14 cellular contexts compared by ENCODE assay signal in genomic region chr6:170011233-170012142, GRCh38.
DNase-seq lines count a peak whose midpoint lies in the region; ATAC-seq, FAIRE-seq and TF ChIP-seq lines count a peak whose summit lies in the region.
"Had no signal": no experiment of that assay in that cellular context is flagged by ENCODE, and none has a peak within 500 bp of the region (broad histone marks: within the 10 kb centered on the region; RNA-seq: fewer than 3 reads in every experiment).

No MANE protein-coding gene starts in this region.

- FAIRE-seq in small intestine (lab: Jason Lieb, UNC) = no peak

- WGBS in right cardiac atrium = 35% methylated on average over 21 of the region's 21 CpGs
- WGBS in psoas muscle, 3 donors = 40 to 52% (median 42%) methylated on average over 20 to 21 of the region's 21 CpGs
- WGBS in small intestine, 3 donors = 71 to 90% (median 86%) methylated on average over 20 to 21 of the region's 21 CpGs

- H3K27me3 ChIP-seq in MG63 = peaks cover 13% of the 10 kb centered on the region
- H3K27me3 ChIP-seq in right cardiac atrium (ENCODE audit: control insufficient read depth, insufficient read depth) = no peaks in the 10 kb centered on the region
- H3K27me3 ChIP-seq in psoas muscle (ENCODE audit: insufficient read depth in 3 of 3, low read length in 2 of 3) = no peaks in the 10 kb centered on the region
- no peaks in the 10 kb centered on the region for H3K27me3 ChIP-seq in small intestine (ENCODE audit: control insufficient read depth in 2 of 2, insufficient read depth in 2 of 2, low read length in 2 of 2)

- no peak overlapping the region for H3K4me3 ChIP-seq in MG63
- no peak overlapping the region for H3K4me3 ChIP-seq in right cardiac atrium (ENCODE audit: low read length)
- no peak overlapping the region for H3K4me3 ChIP-seq in psoas muscle
- no peak overlapping the region for H3K4me3 ChIP-seq in small intestine (ENCODE audit: low read depth in 1 of 2, low read length in 2 of 2)

- intact Hi-C loops in right cardiac atrium (cut with DNase I) = no loop called here
- intact Hi-C loops in psoas muscle (cut with DNase I) = no loop called here

- H3K4me1 ChIP-seq in right cardiac atrium (ENCODE audit: control insufficient read depth, insufficient read depth, low read length) (peaks cover 7% of the 10 kb centered on the region), psoas muscle (peaks cover 8% of the 10 kb centered on the region), small intestine (ENCODE audit: control insufficient read depth in 2 of 2, insufficient read depth in 1 of 2, low read depth in 1 of 2, low read length in 1 of 2) (no peaks in the 10 kb centered on the region)

- peak; percentile 24 for DNase-seq in MG63
- DNase-seq in activated CD8-positive, alpha-beta memory T cell treated with anti-CD3 and anti-CD28 coated beads, Interleukin-2, amount 50 U/mL, for 48 hours = peak; percentile 40
- peak; percentile 83 to 92 (median 91) for DNase-seq in right cardiac atrium
- DNase-seq in psoas muscle = peak in 1 of 2 donors; percentile 73
- DNase-seq in NCI-H2029 treated with DMSO at 0.1 percent for 48 hours (lab: John Stamatoyannopoulos, UW) = no peak
- no peak for DNase-seq in small intestine
- DNase-seq in A172 (ENCODE audit: low spot score) = no peak
- no peak for DNase-seq in DMS 273 (lab: John Stamatoyannopoulos, UW; ENCODE audit: unreplicated experiment)
- DNase-seq: foreskin fibroblast, KG1, left colon, NCI-H2227 treated with DMSO at 0.1 percent for 48 hours, T1000 had no signal

- H3K27ac ChIP-seq in right cardiac atrium (ENCODE audit: low read length) (peak overlapping the region; percentile 65), psoas muscle (no peak overlapping the region), small intestine (ENCODE audit: low read depth in 1 of 2, low read length in 1 of 2) (no peak overlapping the region)
- H3K27ac ChIP-seq: C4-2B had no signal

- H3K36me3 ChIP-seq in MG63 (no peaks in the 10 kb centered on the region), psoas muscle (ENCODE audit: insufficient read depth in 1 of 2, low read depth in 1 of 2) (no peaks in the 10 kb centered on the region), small intestine (ENCODE audit: control insufficient read depth in 2 of 2, insufficient read depth in 2 of 2, low read length in 2 of 2) (no peaks in the 10 kb centered on the region)

- TF ChIP-seq CTCF in psoas muscle (IDR thresholded peaks at IDR 0.05) = no peak

- ATAC-seq in right cardiac atrium (peak; percentile 96 to 97), psoas muscle (peak; percentile 21 to 87 (median 64))
- ATAC-seq: left colon had no signal

- H3K9me3 ChIP-seq in MG63 (no peaks in the 10 kb centered on the region), right cardiac atrium (ENCODE audit: control insufficient read depth, low read length) (no peaks in the 10 kb centered on the region), psoas muscle (no peaks in the 10 kb centered on the region), small intestine (ENCODE audit: control insufficient read depth, low read depth) (no peaks in the 10 kb centered on the region)

Comparison
In these comparisons a context has a peak if more than half of its experiments do, and no peak if none do; other contexts are left out.
1. DNase-seq: peak in MG63 (single experiment), activated CD8-positive, alpha-beta memory T cell treated with anti-CD3 and anti-CD28 coated beads, Interleukin-2, amount 50 U/mL, for 48 hours (single experiment) and right cardiac atrium (3 of 3); none in NCI-H2029 treated with DMSO at 0.1 percent for 48 hours (single experiment), small intestine (single experiment), A172 (single experiment) and DMS 273 (single experiment).